8 cellular contexts compared by ENCODE assay signal in genomic region chr9:35618325-35618727, GRCh38. TPM values are rescaled to one million over a fixed set of nuclear protein-coding genes. Genes with fewer than 3 reads are reported as not detected.
DNase-seq lines count a peak whose midpoint lies in the region; ATAC-seq and TF ChIP-seq lines count a peak whose summit lies in the region.

Gene CD72 (minus strand): TSS chr9:35618413. CDS start chr9:35618303, 110 bp downstream.

- no peaks in the 10 kb centered on the region for H3K79me2 ChIP-seq in OCI-LY3 (ENCODE audit: low read length)

- WGBS in esophagus squamous epithelium, 2 donors = 76 to 80% methylated on average over 6 to 7 of the region's 7 CpGs
- WGBS in prostate gland = 76% methylated on average over 7 of the region's 7 CpGs
- WGBS in thyroid gland, 2 donors = 88 to 91% methylated on average over 5 to 7 of the region's 7 CpGs

- H3K4me1 ChIP-seq in OCI-LY3 (ENCODE audit: low read length) (peaks cover 60% of the 10 kb centered on the region), esophagus squamous epithelium (peaks cover 0 to 28% (median 13%) of the 10 kb centered on the region in 3 donors), prostate gland (replicated peaks) (no peaks in the 10 kb centered on the region), thyroid gland (peaks cover 15 to 20% of the 10 kb centered on the region in 2 donors)

- H3K27ac ChIP-seq in OCI-LY3 (ENCODE audit: low read length) (peak within 1 kb of the TSS; percentile 78), esophagus squamous epithelium (peak within 1 kb of the TSS in 3 of 4 donors; percentile 6 to 60 (median 31)), prostate gland (no peak within 1 kb of the TSS), thyroid gland (no peak within 1 kb of the TSS)

- TF ChIP-seq POLR2A in esophagus squamous epithelium (IDR thresholded peaks at IDR 0.05) = peak in 1 of 4 donors; percentile 27
- TF ChIP-seq POLR2A in prostate gland (IDR thresholded peaks at IDR 0.05) = no peak
- no peak for TF ChIP-seq POLR2A in thyroid gland (IDR thresholded peaks at IDR 0.05)

- no peak for ATAC-seq in GM21717 (IDR thresholded peaks at IDR 0.05; ENCODE audit: unreplicated experiment)

- H3K27me3 ChIP-seq in OCI-LY3 (ENCODE audit: low read depth, low read length) (0 out of 2 replicates have a peak, but pooled peaks cover 5% of the 10 kb centered on the region), esophagus squamous epithelium (peaks cover 0 to 18% (median 0%) of the 10 kb centered on the region in 4 donors), prostate gland (replicated peaks; ENCODE audit: insufficient read depth) (no peaks in the 10 kb centered on the region), thyroid gland (no peaks in the 10 kb centered on the region)

- H2AFZ ChIP-seq in OCI-LY3 (ENCODE audit: low read depth, low read length) = peak within 1 kb of the TSS; percentile 84

- H3K9ac ChIP-seq in OCI-LY3 (ENCODE audit: low read length) = peak within 1 kb of the TSS; percentile 57

- no peak for TF ChIP-seq CTCF in GM10248 (IDR thresholded peaks at IDR 0.05; ENCODE audit: control extremely low read depth, extremely low read depth, low read depth, missing control alignments)
- no peak for TF ChIP-seq CTCF in OCI-LY3 (IDR thresholded peaks at IDR 0.05; ENCODE audit: low read depth, low read length)
- no peak for TF ChIP-seq CTCF in esophagus squamous epithelium (IDR thresholded peaks at IDR 0.05)
- TF ChIP-seq CTCF in prostate gland (IDR thresholded peaks at IDR 0.05) = no peak
- TF ChIP-seq CTCF in thyroid gland (IDR thresholded peaks at IDR 0.05) = no peak

- no peaks in the 10 kb centered on the region for H4K20me1 ChIP-seq in OCI-LY3 (ENCODE audit: insufficient read depth, low read length)

- DNase-seq in GM10248 (ENCODE audit: extremely low spot score) (peak; percentile 53), esophagus squamous epithelium (lab: John Stamatoyannopoulos, UW) (no peak), prostate gland (ENCODE audit: low spot score) (no peak), HPDE6-E6E7 (ENCODE audit: extremely low spot score) (no peak), thyroid gland (no peak), cerebellar nuclear complex (lab: John Stamatoyannopoulos, UW) (no peak)

- H3K36me3 ChIP-seq in OCI-LY3 (replicated peaks; ENCODE audit: low read depth, low read length) = no peaks in the 10 kb centered on the region
- H3K36me3 ChIP-seq in esophagus squamous epithelium = no peaks in the 10 kb centered on the region
- H3K36me3 ChIP-seq in prostate gland = no peaks in the 10 kb centered on the region
- no peaks in the 10 kb centered on the region for H3K36me3 ChIP-seq in thyroid gland

- CTCF ChIA-PET in GM10248 (lab: Yijun Ruan, JAX) = interaction anchor here (1.0 to 11.5 kb wide), 6 partner anchors 8 to 78 kb away, joined by 3 to 97 read pairs (median 32); partner anchors contain the start of genes SIT1 and TESK1

- peak within 1 kb of the TSS; percentile 58 for H3K4me2 ChIP-seq in OCI-LY3 (ENCODE audit: low read length)

- H3K9me3 ChIP-seq in OCI-LY3 (ENCODE audit: insufficient read depth, low read length) (peaks cover 3% of the 10 kb centered on the region; the same call in 1 of the 2 replicates), esophagus squamous epithelium (no peaks in the 10 kb centered on the region), prostate gland (no peaks in the 10 kb centered on the region), thyroid gland (no peaks in the 10 kb centered on the region)

- POLR2A ChIA-PET in GM10248 (lab: Yijun Ruan, JAX) = interaction anchor here (0.6 kb wide), 1 partner anchor 1931 kb away, joined by 3 read pairs; no protein-coding TSS in a partner anchor

- H3K4me3 ChIP-seq in OCI-LY3 (ENCODE audit: low read length) (peak within 1 kb of the TSS; percentile 74), esophagus squamous epithelium (peak within 1 kb of the TSS; percentile 14 to 71 (median 46)), prostate gland (peak within 1 kb of the TSS; percentile 28 to 31), thyroid gland (replicated peaks in 1 of 3) (peak within 1 kb of the TSS in 1 of 3 donors; percentile 29)

- intact Hi-C loops in esophagus squamous epithelium (cut with DNase I) (no loop called here), prostate gland (cut with DNase I) (no loop called here), thyroid gland (cut with DNase I) (no loop called here)

RNA-seq across cellular contexts. Expression of gene CD72, which starts in this region (rescaled TPM):
- total RNA-seq in esophagus squamous epithelium (1 to 10 TPM in 1 of 4 donors, under 1 TPM in 1, not detected in 2; 0.27 to 1.9 TPM), prostate gland (1 to 10 TPM; 3.0 to 3.2 TPM), thyroid gland (1 to 10 TPM; 1.8 to 5.8 (median 3.1) TPM)

Comparison
In these comparisons a context has a peak if more than half of its experiments do, and no peak if none do; other contexts are left out.
1. H3K27ac ChIP-seq: peak in OCI-LY3 (single experiment) and esophagus squamous epithelium (3 of 4); none in prostate gland (0 of 2) and thyroid gland (0 of 3).